ENCODE assay signal across 9 cellular contexts in the genomic region with DNA sequence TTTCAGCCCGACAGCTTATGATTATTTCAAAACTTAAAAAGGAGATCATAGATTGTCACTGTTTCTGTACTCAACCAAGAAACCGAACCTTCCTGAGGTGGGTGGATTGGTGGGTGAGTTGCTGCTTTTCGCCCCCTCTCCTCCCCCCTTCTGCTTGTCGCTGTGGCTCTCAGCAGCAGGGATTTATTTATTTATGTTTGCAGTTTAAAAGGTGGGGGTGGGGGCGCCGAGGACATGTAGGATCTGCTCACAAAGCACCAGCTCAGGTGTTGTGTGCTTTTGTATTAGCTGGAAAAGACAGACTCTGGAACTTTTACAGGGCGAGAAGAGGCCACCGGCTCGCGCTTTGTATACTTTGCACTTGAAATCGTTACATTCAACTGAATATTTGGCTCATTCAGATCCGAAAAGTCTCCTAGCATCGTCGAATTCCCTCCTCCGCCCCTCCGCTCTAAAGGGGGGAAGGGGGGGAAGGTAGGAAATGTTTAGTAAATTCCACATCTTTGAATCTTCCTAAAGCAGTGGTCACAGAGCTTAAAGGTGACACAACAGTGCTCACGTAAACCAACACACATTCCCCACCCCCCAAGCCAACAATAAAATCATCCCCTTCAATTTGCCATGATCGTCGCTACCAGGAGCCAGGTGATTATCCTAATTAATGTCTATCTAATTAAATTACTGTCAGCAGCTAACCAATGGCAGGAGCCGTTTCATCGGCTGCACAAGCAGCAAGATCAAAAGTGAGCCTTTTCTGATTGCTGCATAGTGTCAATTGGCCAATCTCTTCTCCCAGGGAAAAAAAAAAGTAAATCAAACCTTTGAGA. TPM values are rescaled to one million over a fixed set of nuclear protein-coding genes. Genes with fewer than 3 reads are reported as not detected.
A peak's percentile ranks its signal among the peaks of the same experiment; 100 is the strongest.
DNase-seq lines count a peak whose midpoint lies in the region; TF ChIP-seq lines count a peak whose summit lies in the region.
"Had no signal": no experiment of that assay in that cellular context is flagged by ENCODE, and none has a peak within 500 bp of the region (broad histone marks: within the 10 kb centered on the region; RNA-seq: fewer than 3 reads in every experiment).

No MANE protein-coding gene starts in this region.

- in situ Hi-C loops in GM13977 (cut with MboI; ENCODE audit: low pct_unique_long_range_greater_than_20kb, low sequenced_read_pairs, unreplicated experiment): no loop called here

- H3K27ac ChIP-seq in C4-2B: peak overlapping the region; percentile 13

- H3K27me3 ChIP-seq in MG63: no peaks in the 10 kb centered on the region

- TF ChIP-seq CTCF in C4-2B (conservative IDR thresholded peaks at IDR 0.05) (no peak), GM13977 (IDR thresholded peaks at IDR 0.05; ENCODE audit: extremely low read depth, insufficient read depth, missing control alignments) (no peak), foreskin fibroblast (IDR thresholded peaks at IDR 0.05; ENCODE audit: low read depth, low read length) (no peak)

- H3K9me3 ChIP-seq in MG63: no peaks in the 10 kb centered on the region

- peaks cover 47% of the 10 kb centered on the region for H3K4me1 Mint-ChIP-seq in activated CD4-positive, alpha-beta memory T cell treated with anti-CD3 and anti-CD28 coated beads, Interleukin-2, amount 10 ng/mL, durations not matched to agents 7 days and 5 days
- peaks cover 27 to 60% of the 10 kb centered on the region in 2 donors for H3K4me1 Mint-ChIP-seq in immature natural killer cell

- POLR2A ChIA-PET in activated CD4-positive, alpha-beta memory T cell treated with anti-CD3 and anti-CD28 coated beads, Interleukin-2, amount 10 ng/mL, durations not matched to agents 7 days and 5 days (lab: Charles Lee): interaction anchor here (0.9 to 1.3 kb wide), 4 partner anchors 17 to 108 kb away, joined by 3 to 4 read pairs (median 3); a partner anchor contains a TSS

- CTCF ChIA-PET in activated CD4-positive, alpha-beta memory T cell treated with anti-CD3 and anti-CD28 coated beads, Interleukin-2, amount 10 ng/mL, durations not matched to agents 7 days and 5 days (lab: Charles Lee): no interaction called here

- peaks cover 13% of the 10 kb centered on the region for H3K36me3 Mint-ChIP-seq in activated CD4-positive, alpha-beta memory T cell treated with anti-CD3 and anti-CD28 coated beads, Interleukin-2, amount 10 ng/mL, durations not matched to agents 7 days and 5 days (ENCODE audit: low read depth)
- H3K36me3 Mint-ChIP-seq in immature natural killer cell: peaks cover 4 to 12% (median 11%) of the 10 kb centered on the region in 3 donors

- H3K27ac Mint-ChIP-seq in activated CD4-positive, alpha-beta memory T cell treated with anti-CD3 and anti-CD28 coated beads, Interleukin-2, amount 10 ng/mL, durations not matched to agents 7 days and 5 days: no peak overlapping the region
- no peak overlapping the region for H3K27ac Mint-ChIP-seq in immature natural killer cell

- H3K4me3 Mint-ChIP-seq in activated CD4-positive, alpha-beta memory T cell treated with anti-CD3 and anti-CD28 coated beads, Interleukin-2, amount 10 ng/mL, durations not matched to agents 7 days and 5 days: peak overlapping the region; percentile 57
- peak overlapping the region; percentile 61 to 82 (median 77) for H3K4me3 Mint-ChIP-seq in immature natural killer cell

- H3K4me3 ChIP-seq in MG63: no peak overlapping the region
- no peak overlapping the region for H3K4me3 ChIP-seq in foreskin fibroblast (ENCODE audit: low read depth in 1 of 2, low read length in 2 of 2)

- no peaks in the 10 kb centered on the region for H3K9me3 Mint-ChIP-seq in activated CD4-positive, alpha-beta memory T cell treated with anti-CD3 and anti-CD28 coated beads, Interleukin-2, amount 10 ng/mL, durations not matched to agents 7 days and 5 days
- H3K9me3 Mint-ChIP-seq in immature natural killer cell: no peaks in the 10 kb centered on the region

- peaks cover 62% of the 10 kb centered on the region for H3K27me3 Mint-ChIP-seq in activated CD4-positive, alpha-beta memory T cell treated with anti-CD3 and anti-CD28 coated beads, Interleukin-2, amount 10 ng/mL, durations not matched to agents 7 days and 5 days
- H3K27me3 Mint-ChIP-seq in immature natural killer cell (ENCODE audit: low read depth in 3 of 3): peaks cover 21 to 41% (median 35%) of the 10 kb centered on the region in 3 donors

- DNase-seq in GM13977 (ENCODE audit: low spot score): peak; percentile 56
- no peak for DNase-seq in activated CD4-positive, alpha-beta memory T cell treated with anti-CD3 and anti-CD28 coated beads, Interleukin-2, amount 10 ng/mL, durations not matched to agents 7 days and 5 days
- no peak for DNase-seq in immature natural killer cell
- no peak for DNase-seq in MG63
- no peak for DNase-seq in NCI-H526 treated with DMSO at 0.1 percent for 48 hours (lab: John Stamatoyannopoulos, UW)
- DNase-seq in foreskin fibroblast: no peak
- DNase-seq in NCI-H2029 (lab: John Stamatoyannopoulos, UW): no peak
- DNase-seq: stimulated activated CD4-positive, alpha-beta T cell treated with anti-CD3 and anti-CD28 coated beads, Interleukin-12 subunit alpha, Interleukin-12 subunit beta, amount 100 ng/mL, for 4 hours had no signal

- H3K36me3 ChIP-seq in MG63: peaks cover 8% of the 10 kb centered on the region

RNA-seq across cellular contexts. Expression of a gene that starts 0.4 kb away (rescaled TPM):
- not detected for total RNA-seq in activated CD4-positive, alpha-beta memory T cell treated with anti-CD3 and anti-CD28 coated beads, Interleukin-2, amount 10 ng/mL, durations not matched to agents 7 days and 5 days
- not detected for polyA plus RNA-seq in immature natural killer cell
- total RNA-seq in MG63 (2014; rRNA removed; shearing (Covaris generic); ENCODE audit: low replicate concordance): not detected in 2 replicates
